8 cellular contexts compared by ENCODE assay signal in genomic region chr13:87671031-87671823, GRCh38. TPM values are rescaled to one million over a fixed set of nuclear protein-coding genes. Genes with fewer than 3 reads are reported as not detected.
DNase-seq lines count a peak whose midpoint lies in the region; ATAC-seq and TF ChIP-seq lines count a peak whose summit lies in the region.

Gene SLITRK5, plus strand, starts transcription at chr13:87671371. Its CDS starts 4,018 bp downstream, at chr13:87675389.

- peaks cover 12 to 23% (median 12%) of the 10 kb centered on the region in 3 donors for H3K4me1 ChIP-seq in skeletal muscle tissue (ENCODE audit: control insufficient read depth in 3 of 3, insufficient read depth in 3 of 3, low read length in 3 of 3)

- DNase-seq in NCI-H1092 (lab: John Stamatoyannopoulos, UW) (peak; percentile 81), brain pericyte (ENCODE audit: low read depth, low spot score) (peak; percentile 39), iPS-NIHi11 (ENCODE audit: low spot score) (peak; percentile 78), SW480 (ENCODE audit: low spot score) (no peak)
- DNase-seq in T-helper 2 cell treated with Interferon-gamma antibody and Interleukin-4, amounts not matched to agents 5 μg/mL and 100 μg/mL, for 36 hours (ENCODE audit: low spot score): peak; percentile 57

- no peaks in the 10 kb centered on the region for H3K36me3 ChIP-seq in skeletal muscle tissue (ENCODE audit: control insufficient read depth in 3 of 3, insufficient read depth in 3 of 3, low read length in 3 of 3)

- no peak within 1 kb of the TSS for H3K27ac Mint-ChIP-seq in T-helper 2 cell treated with Interferon-gamma antibody and Interleukin-4, amounts not matched to agents 5 μg/mL and 100 μg/mL, for 36 hours

- peaks cover 38 to 44% (median 41%) of the 10 kb centered on the region in 3 donors for H3K27me3 ChIP-seq in skeletal muscle tissue (ENCODE audit: control insufficient read depth in 3 of 3, insufficient read depth in 3 of 3, low read length in 3 of 3)

- H3K27ac ChIP-seq in skeletal muscle tissue (ENCODE audit: low read depth, low read length): no peak within 1 kb of the TSS

- H3K36me3 Mint-ChIP-seq in T-helper 2 cell treated with Interferon-gamma antibody and Interleukin-4, amounts not matched to agents 5 μg/mL and 100 μg/mL, for 36 hours (ENCODE audit: low read depth): no peaks in the 10 kb centered on the region

- ATAC-seq in HG02588 (IDR thresholded peaks at IDR 0.05; ENCODE audit: unreplicated experiment): peak; percentile 97

- H3K9ac ChIP-seq in skeletal muscle tissue (ENCODE audit: low read depth in 1 of 3, low read length in 3 of 3): peak within 1 kb of the TSS in 1 of 3 donors; percentile 60

- peak within 1 kb of the TSS; percentile 62 to 69 (median 64) for H3K4me3 ChIP-seq in skeletal muscle tissue (ENCODE audit: low read length in 3 of 3)

- H3K9me3 ChIP-seq in skeletal muscle tissue (ENCODE audit: control insufficient read depth in 3 of 3, low read length in 3 of 3): no peaks in the 10 kb centered on the region

- H3K27me3 Mint-ChIP-seq in T-helper 2 cell treated with Interferon-gamma antibody and Interleukin-4, amounts not matched to agents 5 μg/mL and 100 μg/mL, for 36 hours (ENCODE audit: low read depth): peaks cover 40% of the 10 kb centered on the region

- H3K4me1 Mint-ChIP-seq in T-helper 2 cell treated with Interferon-gamma antibody and Interleukin-4, amounts not matched to agents 5 μg/mL and 100 μg/mL, for 36 hours (ENCODE audit: low read depth): peaks cover 8% of the 10 kb centered on the region

- TF ChIP-seq CTCF in GM12874 (IDR thresholded peaks at IDR 0.05; ENCODE audit: insufficient read depth, low read depth, low read length): peak; percentile 95

- no peaks in the 10 kb centered on the region for H3K9me3 Mint-ChIP-seq in T-helper 2 cell treated with Interferon-gamma antibody and Interleukin-4, amounts not matched to agents 5 μg/mL and 100 μg/mL, for 36 hours

- peak within 1 kb of the TSS; percentile 75 for H3K4me3 Mint-ChIP-seq in T-helper 2 cell treated with Interferon-gamma antibody and Interleukin-4, amounts not matched to agents 5 μg/mL and 100 μg/mL, for 36 hours

RNA-seq across cellular contexts. Expression of gene SLITRK5, which starts in this region (rescaled TPM):
- total RNA-seq in skeletal muscle tissue: 2.6 TPM
